ENCODE assay signal across 1 cellular context in the genomic region with DNA sequence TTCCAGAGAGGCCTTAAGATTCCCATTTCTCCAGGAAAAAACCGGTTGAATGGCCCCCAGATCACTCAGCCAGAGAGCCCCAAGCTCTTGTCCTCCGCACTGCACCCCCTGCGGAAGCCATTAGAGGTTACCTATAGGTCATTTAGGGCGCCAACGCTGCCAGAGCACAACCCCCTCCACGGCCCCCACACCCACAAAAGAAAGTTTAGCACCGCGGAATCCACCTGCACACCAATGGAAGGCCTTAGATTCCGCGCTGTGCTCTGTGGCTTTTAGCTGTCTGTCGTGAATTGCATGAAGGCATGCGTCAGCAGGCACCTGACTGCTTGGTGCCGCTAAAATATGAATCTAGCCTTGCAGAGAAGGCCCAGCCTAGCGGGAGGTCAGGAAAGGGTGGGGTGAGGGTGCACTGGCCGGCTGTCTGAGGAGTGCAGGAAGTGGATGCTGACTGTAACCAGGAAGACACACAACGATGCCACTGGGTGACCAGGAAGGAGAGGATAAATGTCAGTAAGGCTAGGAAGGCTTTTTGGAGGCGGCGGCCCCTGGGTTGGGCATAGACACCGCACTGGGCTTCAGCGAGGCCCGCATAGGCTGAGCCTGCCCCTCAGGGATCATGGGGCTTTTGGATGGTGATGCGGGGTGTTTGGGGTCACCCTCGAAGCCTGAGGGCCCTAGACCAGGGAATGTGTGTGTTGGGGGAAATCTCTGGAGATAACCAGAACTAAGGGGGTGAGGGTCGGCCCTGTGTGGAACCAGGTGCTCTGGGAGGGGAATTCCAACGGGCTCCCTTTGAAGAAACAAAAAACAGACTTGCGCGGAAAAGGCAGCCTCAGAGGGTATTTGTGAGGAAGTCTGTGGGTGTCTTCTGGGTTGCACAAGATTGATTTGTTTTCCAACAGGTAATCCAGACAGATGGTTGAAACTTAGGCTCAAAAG.
A peak's percentile ranks its signal among the peaks of the same experiment; 100 is the strongest.
TF ChIP-seq lines count a peak whose summit lies in the region.

No MANE protein-coding gene starts in this region.

TF ChIP-seq in GM12878, 131 proteins besides CTCF, POLR2A, EP300 and RAD21 (continued from another document):
- TF ChIP-seq, protein P1, sequence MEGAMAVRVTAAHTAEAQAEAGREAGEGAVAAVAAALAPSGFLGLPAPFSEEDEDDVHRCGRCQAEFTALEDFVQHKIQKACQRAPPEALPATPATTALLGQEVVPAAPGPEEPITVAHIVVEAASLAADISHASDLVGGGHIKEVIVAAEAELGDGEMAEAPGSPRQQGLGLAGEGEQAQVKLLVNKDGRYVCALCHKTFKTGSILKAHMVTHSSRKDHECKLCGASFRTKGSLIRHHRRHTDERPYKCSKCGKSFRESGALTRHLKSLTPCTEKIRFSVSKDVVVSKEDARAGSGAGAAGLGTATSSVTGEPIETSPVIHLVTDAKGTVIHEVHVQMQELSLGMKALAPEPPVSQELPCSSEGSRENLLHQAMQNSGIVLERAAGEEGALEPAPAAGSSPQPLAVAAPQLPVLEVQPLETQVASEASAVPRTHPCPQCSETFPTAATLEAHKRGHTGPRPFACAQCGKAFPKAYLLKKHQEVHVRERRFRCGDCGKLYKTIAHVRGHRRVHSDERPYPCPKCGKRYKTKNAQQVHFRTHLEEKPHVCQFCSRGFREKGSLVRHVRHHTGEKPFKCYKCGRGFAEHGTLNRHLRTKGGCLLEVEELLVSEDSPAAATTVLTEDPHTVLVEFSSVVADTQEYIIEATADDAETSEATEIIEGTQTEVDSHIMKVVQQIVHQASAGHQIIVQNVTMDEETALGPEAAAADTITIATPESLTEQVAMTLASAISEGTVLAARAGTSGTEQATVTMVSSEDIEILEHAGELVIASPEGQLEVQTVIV (IDR thresholded peaks at IDR 0.05; ENCODE audit: borderline replicate concordance, partially characterized antibody): peak; percentile 79
- TF ChIP-seq IKZF1 (conservative IDR thresholded peaks at IDR 0.05): peak; percentile 32
- no peak for TF ChIP-seq ZNF217 (IDR thresholded peaks at IDR 0.05)
- TF ChIP-seq, protein P2, sequence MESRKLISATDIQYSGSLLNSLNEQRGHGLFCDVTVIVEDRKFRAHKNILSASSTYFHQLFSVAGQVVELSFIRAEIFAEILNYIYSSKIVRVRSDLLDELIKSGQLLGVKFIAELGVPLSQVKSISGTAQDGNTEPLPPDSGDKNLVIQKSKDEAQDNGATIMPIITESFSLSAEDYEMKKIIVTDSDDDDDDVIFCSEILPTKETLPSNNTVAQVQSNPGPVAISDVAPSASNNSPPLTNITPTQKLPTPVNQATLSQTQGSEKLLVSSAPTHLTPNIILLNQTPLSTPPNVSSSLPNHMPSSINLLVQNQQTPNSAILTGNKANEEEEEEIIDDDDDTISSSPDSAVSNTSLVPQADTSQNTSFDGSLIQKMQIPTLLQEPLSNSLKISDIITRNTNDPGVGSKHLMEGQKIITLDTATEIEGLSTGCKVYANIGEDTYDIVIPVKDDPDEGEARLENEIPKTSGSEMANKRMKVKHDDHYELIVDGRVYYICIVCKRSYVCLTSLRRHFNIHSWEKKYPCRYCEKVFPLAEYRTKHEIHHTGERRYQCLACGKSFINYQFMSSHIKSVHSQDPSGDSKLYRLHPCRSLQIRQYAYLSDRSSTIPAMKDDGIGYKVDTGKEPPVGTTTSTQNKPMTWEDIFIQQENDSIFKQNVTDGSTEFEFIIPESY (IDR thresholded peaks at IDR 0.05): no peak
- TF ChIP-seq PAX5 (IDR thresholded peaks at IDR 0.05; ENCODE audit: borderline replicate concordance, low read depth, low read length): no peak
- TF ChIP-seq PAX8 (IDR thresholded peaks at IDR 0.05): no peak
- TF ChIP-seq, protein P3, sequence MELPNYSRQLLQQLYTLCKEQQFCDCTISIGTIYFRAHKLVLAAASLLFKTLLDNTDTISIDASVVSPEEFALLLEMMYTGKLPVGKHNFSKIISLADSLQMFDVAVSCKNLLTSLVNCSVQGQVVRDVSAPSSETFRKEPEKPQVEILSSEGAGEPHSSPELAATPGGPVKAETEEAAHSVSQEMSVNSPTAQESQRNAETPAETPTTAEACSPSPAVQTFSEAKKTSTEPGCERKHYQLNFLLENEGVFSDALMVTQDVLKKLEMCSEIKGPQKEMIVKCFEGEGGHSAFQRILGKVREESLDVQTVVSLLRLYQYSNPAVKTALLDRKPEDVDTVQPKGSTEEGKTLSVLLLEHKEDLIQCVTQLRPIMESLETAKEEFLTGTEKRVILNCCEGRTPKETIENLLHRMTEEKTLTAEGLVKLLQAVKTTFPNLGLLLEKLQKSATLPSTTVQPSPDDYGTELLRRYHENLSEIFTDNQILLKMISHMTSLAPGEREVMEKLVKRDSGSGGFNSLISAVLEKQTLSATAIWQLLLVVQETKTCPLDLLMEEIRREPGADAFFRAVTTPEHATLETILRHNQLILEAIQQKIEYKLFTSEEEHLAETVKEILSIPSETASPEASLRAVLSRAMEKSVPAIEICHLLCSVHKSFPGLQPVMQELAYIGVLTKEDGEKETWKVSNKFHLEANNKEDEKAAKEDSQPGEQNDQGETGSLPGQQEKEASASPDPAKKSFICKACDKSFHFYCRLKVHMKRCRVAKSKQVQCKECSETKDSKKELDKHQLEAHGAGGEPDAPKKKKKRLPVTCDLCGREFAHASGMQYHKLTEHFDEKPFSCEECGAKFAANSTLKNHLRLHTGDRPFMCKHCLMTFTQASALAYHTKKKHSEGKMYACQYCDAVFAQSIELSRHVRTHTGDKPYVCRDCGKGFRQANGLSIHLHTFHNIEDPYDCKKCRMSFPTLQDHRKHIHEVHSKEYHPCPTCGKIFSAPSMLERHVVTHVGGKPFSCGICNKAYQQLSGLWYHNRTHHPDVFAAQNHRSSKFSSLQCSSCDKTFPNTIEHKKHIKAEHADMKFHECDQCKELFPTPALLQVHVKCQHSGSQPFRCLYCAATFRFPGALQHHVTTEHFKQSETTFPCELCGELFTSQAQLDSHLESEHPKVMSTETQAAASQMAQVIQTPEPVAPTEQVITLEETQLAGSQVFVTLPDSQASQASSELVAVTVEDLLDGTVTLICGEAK (IDR thresholded peaks at IDR 0.05; ENCODE audit: borderline replicate concordance): no peak
- peak; percentile 91 for TF ChIP-seq NBN (IDR thresholded peaks at IDR 0.05)
- peak; percentile 63 for TF ChIP-seq CHD2 (IDR thresholded peaks at IDR 0.05; ENCODE audit: borderline replicate concordance, low read depth, low read length)
- TF ChIP-seq, protein P4, sequence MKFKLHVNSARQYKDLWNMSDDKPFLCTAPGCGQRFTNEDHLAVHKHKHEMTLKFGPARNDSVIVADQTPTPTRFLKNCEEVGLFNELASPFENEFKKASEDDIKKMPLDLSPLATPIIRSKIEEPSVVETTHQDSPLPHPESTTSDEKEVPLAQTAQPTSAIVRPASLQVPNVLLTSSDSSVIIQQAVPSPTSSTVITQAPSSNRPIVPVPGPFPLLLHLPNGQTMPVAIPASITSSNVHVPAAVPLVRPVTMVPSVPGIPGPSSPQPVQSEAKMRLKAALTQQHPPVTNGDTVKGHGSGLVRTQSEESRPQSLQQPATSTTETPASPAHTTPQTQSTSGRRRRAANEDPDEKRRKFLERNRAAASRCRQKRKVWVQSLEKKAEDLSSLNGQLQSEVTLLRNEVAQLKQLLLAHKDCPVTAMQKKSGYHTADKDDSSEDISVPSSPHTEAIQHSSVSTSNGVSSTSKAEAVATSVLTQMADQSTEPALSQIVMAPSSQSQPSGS (IDR thresholded peaks at IDR 0.05; ENCODE audit: low read length): no peak
- TF ChIP-seq TCF7 (IDR thresholded peaks at IDR 0.05; ENCODE audit: borderline replicate concordance): no peak
- no peak for TF ChIP-seq ETV6 (conservative IDR thresholded peaks at IDR 0.05 in 1 of 2, IDR thresholded peaks at IDR 0.05 in 1 of 2; ENCODE audit: borderline replicate concordance in 1 of 2, low read depth in 1 of 2)
- no peak for TF ChIP-seq SMAD5 (IDR thresholded peaks at IDR 0.05; ENCODE audit: low read depth)
- peak; percentile 83 for TF ChIP-seq RAD51 (IDR thresholded peaks at IDR 0.05)
- no peak for TF ChIP-seq ZSCAN29 (IDR thresholded peaks at IDR 0.05)
- TF ChIP-seq, protein P5, sequence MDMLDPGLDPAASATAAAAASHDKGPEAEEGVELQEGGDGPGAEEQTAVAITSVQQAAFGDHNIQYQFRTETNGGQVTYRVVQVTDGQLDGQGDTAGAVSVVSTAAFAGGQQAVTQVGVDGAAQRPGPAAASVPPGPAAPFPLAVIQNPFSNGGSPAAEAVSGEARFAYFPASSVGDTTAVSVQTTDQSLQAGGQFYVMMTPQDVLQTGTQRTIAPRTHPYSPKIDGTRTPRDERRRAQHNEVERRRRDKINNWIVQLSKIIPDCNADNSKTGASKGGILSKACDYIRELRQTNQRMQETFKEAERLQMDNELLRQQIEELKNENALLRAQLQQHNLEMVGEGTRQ (IDR thresholded peaks at IDR 0.05; ENCODE audit: borderline replicate concordance, low read depth, low read length): peak; percentile 45; the same call in 1 of the 2 replicates
- no peak for TF ChIP-seq TBL1XR1 (IDR thresholded peaks at IDR 0.05; ENCODE audit: low read depth, low read length)
- no peak for TF ChIP-seq RCOR1 (conservative IDR thresholded peaks at IDR 0.05; ENCODE audit: low read depth, low read length)
- TF ChIP-seq MYB (IDR thresholded peaks at IDR 0.05; ENCODE audit: borderline replicate concordance, low read depth, low read length): no peak
- TF ChIP-seq YY1 (IDR thresholded peaks at IDR 0.05; ENCODE audit: low read depth, low read length): peak; percentile 84
- TF ChIP-seq, protein P6, sequence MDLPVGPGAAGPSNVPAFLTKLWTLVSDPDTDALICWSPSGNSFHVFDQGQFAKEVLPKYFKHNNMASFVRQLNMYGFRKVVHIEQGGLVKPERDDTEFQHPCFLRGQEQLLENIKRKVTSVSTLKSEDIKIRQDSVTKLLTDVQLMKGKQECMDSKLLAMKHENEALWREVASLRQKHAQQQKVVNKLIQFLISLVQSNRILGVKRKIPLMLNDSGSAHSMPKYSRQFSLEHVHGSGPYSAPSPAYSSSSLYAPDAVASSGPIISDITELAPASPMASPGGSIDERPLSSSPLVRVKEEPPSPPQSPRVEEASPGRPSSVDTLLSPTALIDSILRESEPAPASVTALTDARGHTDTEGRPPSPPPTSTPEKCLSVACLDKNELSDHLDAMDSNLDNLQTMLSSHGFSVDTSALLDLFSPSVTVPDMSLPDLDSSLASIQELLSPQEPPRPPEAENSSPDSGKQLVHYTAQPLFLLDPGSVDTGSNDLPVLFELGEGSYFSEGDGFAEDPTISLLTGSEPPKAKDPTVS (IDR thresholded peaks at IDR 0.05; ENCODE audit: low read depth, low read length): no peak
- 0 out of 2 replicates have a peak, but pooled peaks have one; percentile 16 for TF ChIP-seq HCFC1 (IDR thresholded peaks at IDR 0.05; ENCODE audit: low read length)
- TF ChIP-seq CEBPB (IDR thresholded peaks at IDR 0.05; ENCODE audit: borderline replicate concordance in 1 of 2, low read depth in 2 of 2, low read length in 2 of 2): no peak
- TF ChIP-seq JUND (IDR thresholded peaks at IDR 0.05; ENCODE audit: low read depth, low read length): no peak
- TF ChIP-seq, protein P7, sequence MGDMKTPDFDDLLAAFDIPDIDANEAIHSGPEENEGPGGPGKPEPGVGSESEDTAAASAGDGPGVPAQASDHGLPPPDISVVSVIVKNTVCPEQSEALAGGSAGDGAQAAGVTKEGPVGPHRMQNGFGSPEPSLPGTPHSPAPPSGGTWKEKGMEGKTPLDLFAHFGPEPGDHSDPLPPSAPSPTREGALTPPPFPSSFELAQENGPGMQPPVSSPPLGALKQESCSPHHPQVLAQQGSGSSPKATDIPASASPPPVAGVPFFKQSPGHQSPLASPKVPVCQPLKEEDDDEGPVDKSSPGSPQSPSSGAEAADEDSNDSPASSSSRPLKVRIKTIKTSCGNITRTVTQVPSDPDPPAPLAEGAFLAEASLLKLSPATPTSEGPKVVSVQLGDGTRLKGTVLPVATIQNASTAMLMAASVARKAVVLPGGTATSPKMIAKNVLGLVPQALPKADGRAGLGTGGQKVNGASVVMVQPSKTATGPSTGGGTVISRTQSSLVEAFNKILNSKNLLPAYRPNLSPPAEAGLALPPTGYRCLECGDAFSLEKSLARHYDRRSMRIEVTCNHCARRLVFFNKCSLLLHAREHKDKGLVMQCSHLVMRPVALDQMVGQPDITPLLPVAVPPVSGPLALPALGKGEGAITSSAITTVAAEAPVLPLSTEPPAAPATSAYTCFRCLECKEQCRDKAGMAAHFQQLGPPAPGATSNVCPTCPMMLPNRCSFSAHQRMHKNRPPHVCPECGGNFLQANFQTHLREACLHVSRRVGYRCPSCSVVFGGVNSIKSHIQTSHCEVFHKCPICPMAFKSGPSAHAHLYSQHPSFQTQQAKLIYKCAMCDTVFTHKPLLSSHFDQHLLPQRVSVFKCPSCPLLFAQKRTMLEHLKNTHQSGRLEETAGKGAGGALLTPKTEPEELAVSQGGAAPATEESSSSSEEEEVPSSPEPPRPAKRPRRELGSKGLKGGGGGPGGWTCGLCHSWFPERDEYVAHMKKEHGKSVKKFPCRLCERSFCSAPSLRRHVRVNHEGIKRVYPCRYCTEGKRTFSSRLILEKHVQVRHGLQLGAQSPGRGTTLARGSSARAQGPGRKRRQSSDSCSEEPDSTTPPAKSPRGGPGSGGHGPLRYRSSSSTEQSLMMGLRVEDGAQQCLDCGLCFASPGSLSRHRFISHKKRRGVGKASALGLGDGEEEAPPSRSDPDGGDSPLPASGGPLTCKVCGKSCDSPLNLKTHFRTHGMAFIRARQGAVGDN (IDR thresholded peaks at IDR 0.05): no peak; the same call in none of the 2 replicates
